ENCODE assay signal across 35 cellular contexts in the genomic region with DNA sequence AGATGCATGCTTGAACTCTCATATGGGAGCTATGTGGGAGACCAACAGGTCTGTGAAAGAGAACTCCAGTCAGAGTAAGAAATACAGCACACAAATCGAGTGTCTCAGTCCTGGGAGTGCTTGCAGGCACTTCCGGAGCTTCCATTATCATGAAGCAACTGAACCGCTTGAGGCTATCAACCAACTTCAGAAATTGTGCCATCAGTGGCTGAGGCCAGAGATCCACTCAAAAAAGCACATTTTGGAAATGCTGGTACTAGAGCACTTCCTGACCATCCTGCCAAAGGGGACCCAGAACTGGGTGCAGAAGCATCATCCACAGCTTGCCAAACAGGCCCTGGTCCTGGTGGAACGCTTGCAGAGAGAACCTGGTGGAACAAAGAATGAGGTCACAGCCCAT.
"Had no signal": no experiment of that assay in that cellular context is flagged by ENCODE, and none has a peak within 500 bp of the region (broad histone marks: within the 10 kb centered on the region; RNA-seq: fewer than 3 reads in every experiment).

No MANE protein-coding gene starts in this region.

- ATAC-seq: activated CD4-positive, alpha-beta T cell treated with anti-CD3 and anti-CD28 coated beads for 36 hours; activated CD8-positive, alpha-beta memory T cell treated with anti-CD3 and anti-CD28 coated beads, Interleukin-2, amount 10 ng/mL, durations not matched to agents 7 days and 5 days; activated CD8-positive, alpha-beta T cell treated with anti-CD3 and anti-CD28 coated beads, Interleukin-2, amount 10 ng/mL, durations not matched to agents 7 days and 5 days; activated naive CD8-positive, alpha-beta T cell treated with anti-CD3 and anti-CD28 coated beads, Interleukin-2, amount 50 U/mL, for 24 hours; foreskin keratinocyte; gastrocnemius medialis had no signal

- H3K27ac ChIP-seq: adrenal gland, ascending aorta, breast epithelium, cardiac muscle cell, colonic mucosa, esophagus muscularis mucosa, foreskin keratinocyte, gastrocnemius medialis, heart left ventricle had no signal

- H3K27ac Mint-ChIP-seq: activated CD4-positive, alpha-beta memory T cell treated with anti-CD3 and anti-CD28 coated beads for 36 hours; activated CD4-positive, alpha-beta T cell treated with anti-CD3 and anti-CD28 coated beads for 36 hours; activated CD4-positive, alpha-beta T cell treated with anti-CD3 and anti-CD28 coated beads, Interleukin-2, amount 10 ng/mL, durations not matched to agents 24 days and 14 days; activated CD8-positive, alpha-beta memory T cell treated with anti-CD3 and anti-CD28 coated beads, Interleukin-2, amount 10 ng/mL, durations not matched to agents 7 days and 5 days; activated CD8-positive, alpha-beta T cell treated with anti-CD3 and anti-CD28 coated beads, Interleukin-2, amount 10 ng/mL, durations not matched to agents 7 days and 5 days; activated naive CD4-positive, alpha-beta T cell treated with anti-CD3 and anti-CD28 coated beads for 36 hours; activated naive CD4-positive, alpha-beta T cell treated with anti-CD3 and anti-CD28 coated beads, Interleukin-2, amount 50 U/mL, for 24 hours; activated naive CD8-positive, alpha-beta T cell treated with anti-CD3 and anti-CD28 coated beads for 36 hours; activated naive CD8-positive, alpha-beta T cell treated with anti-CD3 and anti-CD28 coated beads, Interleukin-2, amount 50 U/mL, for 24 hours; activated T-helper 1 cell treated with anti-CD3 and anti-CD28 coated beads, Interleukin-12 subunit alpha, Interleukin-12 subunit beta, Interleukin-2, Interleukin-4 antibody, amounts not matched to agents 30 ng/mL and 10 ng/mL and 1 ng/mL, durations not matched to agents 14 hours and 24 hours and 36 hours; activated T-helper 2 cell treated with anti-CD3 and anti-CD28 coated beads, Interferon-gamma antibody, Interleukin-2, Interleukin-4, amounts not matched to agents 10 μg/mL and 5 μg/mL and 100 μg/mL, durations not matched to agents 14 hours and 24 hours and 36 hours; brain; endodermal cell had no signal

- H3K4me3 Mint-ChIP-seq: activated CD4-positive, alpha-beta memory T cell treated with anti-CD3 and anti-CD28 coated beads for 36 hours; activated CD4-positive, alpha-beta T cell treated with anti-CD3 and anti-CD28 coated beads for 36 hours; activated CD4-positive, alpha-beta T cell treated with anti-CD3 and anti-CD28 coated beads, Interleukin-2, amount 10 ng/mL, durations not matched to agents 24 days and 14 days; activated CD8-positive, alpha-beta memory T cell treated with anti-CD3 and anti-CD28 coated beads, Interleukin-2, amount 10 ng/mL, durations not matched to agents 7 days and 5 days; activated CD8-positive, alpha-beta T cell treated with anti-CD3 and anti-CD28 coated beads, Interleukin-2, amount 10 ng/mL, durations not matched to agents 7 days and 5 days; activated naive CD4-positive, alpha-beta T cell treated with anti-CD3 and anti-CD28 coated beads for 36 hours; activated naive CD4-positive, alpha-beta T cell treated with anti-CD3 and anti-CD28 coated beads, Interleukin-2, amount 50 U/mL, for 24 hours; activated naive CD8-positive, alpha-beta T cell treated with anti-CD3 and anti-CD28 coated beads for 36 hours; activated naive CD8-positive, alpha-beta T cell treated with anti-CD3 and anti-CD28 coated beads, Interleukin-2, amount 50 U/mL, for 24 hours; activated T-helper 1 cell treated with anti-CD3 and anti-CD28 coated beads, Interleukin-12 subunit alpha, Interleukin-12 subunit beta, Interleukin-2, Interleukin-4 antibody, amounts not matched to agents 30 ng/mL and 10 ng/mL and 1 ng/mL, durations not matched to agents 14 hours and 24 hours and 36 hours; brain; endodermal cell had no signal

- DNase-seq: activated CD4-positive, alpha-beta memory T cell treated with anti-CD3 and anti-CD28 coated beads for 36 hours; activated CD4-positive, alpha-beta T cell treated with anti-CD3 and anti-CD28 coated beads for 36 hours; activated CD4-positive, alpha-beta T cell treated with anti-CD3 and anti-CD28 coated beads, Interleukin-2, amount 10 ng/mL, durations not matched to agents 24 days and 14 days; activated CD4-positive, CD25-positive, alpha-beta regulatory T cell; activated CD4-positive, CD25-positive, alpha-beta regulatory T cell treated with anti-CD3 and anti-CD28 coated beads, Interleukin-2, amount 50 U/mL, for 72 hours; activated CD8-positive, alpha-beta memory T cell treated with anti-CD3 and anti-CD28 coated beads, Interleukin-2, amount 10 ng/mL, durations not matched to agents 7 days and 5 days; activated CD8-positive, alpha-beta memory T cell treated with anti-CD3 and anti-CD28 coated beads, Interleukin-2, amount 50 U/mL, for 4 hours; activated CD8-positive, alpha-beta T cell treated with anti-CD3 and anti-CD28 coated beads, Interleukin-2, amount 10 ng/mL, durations not matched to agents 7 days and 5 days; activated effector memory CD4-positive, alpha-beta T cell treated with anti-CD3 and anti-CD28 coated beads, Interleukin-2, amount 50 U/mL, for 16 hours; activated naive CD4-positive, alpha-beta T cell treated with anti-CD3 and anti-CD28 coated beads for 36 hours; activated naive CD8-positive, alpha-beta T cell treated with anti-CD3 and anti-CD28 coated beads for 36 hours; activated naive CD8-positive, alpha-beta T cell treated with anti-CD3 and anti-CD28 coated beads, Interleukin-2, amount 50 U/mL, for 24 hours; activated T-cell treated with anti-CD3 and anti-CD28 coated beads, Interleukin-2, amount 50 U/mL, for 1 hour; activated T-cell treated with anti-CD3 and anti-CD28 coated beads, Interleukin-2, amount 50 U/mL, for 48 hours; adrenal gland; central memory CD4-positive, alpha-beta T cell; cerebellar nuclear complex; colonic mucosa; dorsolateral prefrontal cortex; effector memory CD4-positive, alpha-beta T cell; endodermal cell; erythroblast; foreskin keratinocyte; gastrocnemius medialis; glutamatergic neuron; heart left ventricle; T-helper 2 cell had no signal

- H3K4me1 ChIP-seq: ascending aorta, breast epithelium, colonic mucosa, foreskin keratinocyte had no signal

- H3K27me3 ChIP-seq: adrenal gland, ascending aorta, breast epithelium, cardiac muscle cell, colonic mucosa, dorsolateral prefrontal cortex, esophagus muscularis mucosa, gastrocnemius medialis, heart left ventricle had no signal

- H3K4me3 ChIP-seq: adrenal gland, ascending aorta, breast epithelium, cardiac muscle cell, colonic mucosa, dorsolateral prefrontal cortex, esophagus muscularis mucosa, gastrocnemius medialis, heart left ventricle had no signal

- H3K4me1 Mint-ChIP-seq: activated naive CD8-positive, alpha-beta T cell treated with anti-CD3 and anti-CD28 coated beads for 36 hours had no signal

- H3K36me3 ChIP-seq: adrenal gland, breast epithelium, cardiac muscle cell, colonic mucosa, esophagus muscularis mucosa, gastrocnemius medialis had no signal

- H3K9me3 ChIP-seq: adrenal gland, colonic mucosa, gastrocnemius medialis had no signal

- H3K27me3 Mint-ChIP-seq: activated CD4-positive, alpha-beta memory T cell treated with anti-CD3 and anti-CD28 coated beads for 36 hours; activated CD4-positive, alpha-beta T cell treated with anti-CD3 and anti-CD28 coated beads, Interleukin-2, amount 10 ng/mL, durations not matched to agents 24 days and 14 days; activated CD8-positive, alpha-beta memory T cell treated with anti-CD3 and anti-CD28 coated beads, Interleukin-2, amount 10 ng/mL, durations not matched to agents 7 days and 5 days; activated naive CD4-positive, alpha-beta T cell treated with anti-CD3 and anti-CD28 coated beads, Interleukin-2, amount 50 U/mL, for 24 hours; activated naive CD8-positive, alpha-beta T cell treated with anti-CD3 and anti-CD28 coated beads for 36 hours; activated naive CD8-positive, alpha-beta T cell treated with anti-CD3 and anti-CD28 coated beads, Interleukin-2, amount 50 U/mL, for 24 hours had no signal
